In the genomic region with DNA sequence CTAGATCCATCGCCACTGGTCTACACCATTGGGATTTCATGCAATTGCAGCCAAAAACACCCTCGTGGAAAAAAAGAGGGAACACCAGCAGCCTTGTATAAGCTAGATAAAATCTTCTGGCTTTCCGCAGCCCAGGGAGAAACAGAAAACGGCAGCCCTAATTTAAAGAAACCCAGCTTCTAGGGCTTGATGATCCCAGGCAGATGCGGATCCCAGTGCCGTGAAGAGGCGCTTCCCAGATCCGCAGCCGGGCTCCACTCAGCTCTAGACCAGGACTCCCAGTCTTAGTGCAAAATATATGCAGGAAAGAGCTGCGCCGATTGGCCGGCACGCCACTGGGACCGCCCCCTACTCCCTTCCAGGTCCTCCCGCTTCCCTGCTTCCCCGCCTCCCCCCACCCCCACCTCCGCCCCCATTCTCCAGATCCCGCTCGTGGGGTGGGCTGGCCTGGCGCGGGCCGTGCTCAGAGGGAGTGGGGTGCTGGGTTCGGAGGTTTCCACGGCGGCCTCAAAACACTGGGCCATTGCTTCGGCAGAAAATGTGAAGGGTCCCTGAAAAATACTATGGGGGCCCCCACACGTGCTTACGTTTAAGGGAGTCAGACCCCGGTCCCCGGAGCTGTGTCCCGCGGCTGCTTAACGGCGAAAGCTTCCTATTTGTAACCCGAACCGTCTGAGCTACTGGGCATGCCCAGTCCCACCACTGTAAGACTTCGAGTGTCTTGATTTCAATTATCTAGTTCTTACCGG, we compare ENCODE assay signal across 1 cellular context.
TF ChIP-seq lines count a peak whose summit lies in the region.

No MANE protein-coding gene starts in this region.

TF ChIP-seq in SK-N-SH, 30 proteins besides CTCF, POLR2A, EP300 and RAD21 (continued from another document):
- TF ChIP-seq, protein P1, sequence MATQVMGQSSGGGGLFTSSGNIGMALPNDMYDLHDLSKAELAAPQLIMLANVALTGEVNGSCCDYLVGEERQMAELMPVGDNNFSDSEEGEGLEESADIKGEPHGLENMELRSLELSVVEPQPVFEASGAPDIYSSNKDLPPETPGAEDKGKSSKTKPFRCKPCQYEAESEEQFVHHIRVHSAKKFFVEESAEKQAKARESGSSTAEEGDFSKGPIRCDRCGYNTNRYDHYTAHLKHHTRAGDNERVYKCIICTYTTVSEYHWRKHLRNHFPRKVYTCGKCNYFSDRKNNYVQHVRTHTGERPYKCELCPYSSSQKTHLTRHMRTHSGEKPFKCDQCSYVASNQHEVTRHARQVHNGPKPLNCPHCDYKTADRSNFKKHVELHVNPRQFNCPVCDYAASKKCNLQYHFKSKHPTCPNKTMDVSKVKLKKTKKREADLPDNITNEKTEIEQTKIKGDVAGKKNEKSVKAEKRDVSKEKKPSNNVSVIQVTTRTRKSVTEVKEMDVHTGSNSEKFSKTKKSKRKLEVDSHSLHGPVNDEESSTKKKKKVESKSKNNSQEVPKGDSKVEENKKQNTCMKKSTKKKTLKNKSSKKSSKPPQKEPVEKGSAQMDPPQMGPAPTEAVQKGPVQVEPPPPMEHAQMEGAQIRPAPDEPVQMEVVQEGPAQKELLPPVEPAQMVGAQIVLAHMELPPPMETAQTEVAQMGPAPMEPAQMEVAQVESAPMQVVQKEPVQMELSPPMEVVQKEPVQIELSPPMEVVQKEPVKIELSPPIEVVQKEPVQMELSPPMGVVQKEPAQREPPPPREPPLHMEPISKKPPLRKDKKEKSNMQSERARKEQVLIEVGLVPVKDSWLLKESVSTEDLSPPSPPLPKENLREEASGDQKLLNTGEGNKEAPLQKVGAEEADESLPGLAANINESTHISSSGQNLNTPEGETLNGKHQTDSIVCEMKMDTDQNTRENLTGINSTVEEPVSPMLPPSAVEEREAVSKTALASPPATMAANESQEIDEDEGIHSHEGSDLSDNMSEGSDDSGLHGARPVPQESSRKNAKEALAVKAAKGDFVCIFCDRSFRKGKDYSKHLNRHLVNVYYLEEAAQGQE (IDR thresholded peaks at IDR 0.05; ENCODE audit: low read depth, low read length): peak; percentile 62; the same call in 1 of the 2 replicates
- TF ChIP-seq TCF12 (IDR thresholded peaks at IDR 0.05) (peak; percentile 3; the same call in 1 of the 2 replicates), MXI1 (IDR thresholded peaks at IDR 0.05; ENCODE audit: low read depth, low read length) (peak; percentile 67; the same call in 1 of the 2 replicates), TAF1 (IDR thresholded peaks at IDR 0.05; ENCODE audit: borderline replicate concordance, low read depth, low read length) (peak; percentile 97), FOXJ3 (CRISPR knock-in tag; IDR thresholded peaks at IDR 0.05) (peak; percentile 39; the same call in 1 of the 2 replicates), MAX (IDR thresholded peaks at IDR 0.05; ENCODE audit: low read depth) (peak; percentile 15; the same call in 1 of the 2 replicates), USF2 (IDR thresholded peaks at IDR 0.05; ENCODE audit: borderline replicate concordance, low read depth, low read length) (no peak), MEF2A (IDR thresholded peaks at IDR 0.05; ENCODE audit: borderline replicate concordance, low read depth) (no peak), FOXM1 (IDR thresholded peaks at IDR 0.05; ENCODE audit: low read depth) (no peak), PBX3 (IDR thresholded peaks at IDR 0.05) (no peak), ELF1 (IDR thresholded peaks at IDR 0.05) (no peak), YY1 (IDR thresholded peaks at IDR 0.05; ENCODE audit: low read depth) (no peak), JUND (IDR thresholded peaks at IDR 0.05) (no peak), CHD2 (IDR thresholded peaks at IDR 0.05; ENCODE audit: low read length, partially characterized antibody) (peak; percentile 49)
